In genomic region chr18:49492694-49493033, GRCh38 we compare ENCODE assay signal across 8 cellular contexts. TPM values are rescaled to one million over a fixed set of nuclear protein-coding genes. Genes with fewer than 3 reads are reported as not detected.
DNase-seq lines count a peak whose midpoint lies in the region; ATAC-seq and TF ChIP-seq lines count a peak whose summit lies in the region.

No MANE protein-coding gene starts in this region.

- H3K36me3 Mint-ChIP-seq in activated CD8-positive, alpha-beta memory T cell treated with anti-CD3 and anti-CD28 coated beads, Interleukin-2, amount 10 ng/mL, durations not matched to agents 7 days and 5 days, result peaks cover 45% of the 10 kb centered on the region
- peaks cover 49% of the 10 kb centered on the region for H3K36me3 Mint-ChIP-seq in effector memory CD8-positive, alpha-beta T cell (ENCODE audit: insufficient read depth)

- TF ChIP-seq CTCF in OCI-LY1 (IDR thresholded peaks at IDR 0.05; ENCODE audit: low read length) (no peak), psoas muscle (IDR thresholded peaks at IDR 0.05) (no peak)

- peak overlapping the region; percentile 99 for H3K4me3 ChIP-seq in OCI-LY1 (ENCODE audit: low read depth, low read length, poor library complexity, severe bottlenecking)
- peak overlapping the region; percentile 90 for H3K4me3 ChIP-seq in psoas muscle

- H2AFZ ChIP-seq in OCI-LY1 (ENCODE audit: low read length), result peak overlapping the region; percentile 97

- H3K4me1 Mint-ChIP-seq in activated CD8-positive, alpha-beta memory T cell treated with anti-CD3 and anti-CD28 coated beads, Interleukin-2, amount 10 ng/mL, durations not matched to agents 7 days and 5 days, result peaks cover 44% of the 10 kb centered on the region
- H3K4me1 Mint-ChIP-seq in effector memory CD8-positive, alpha-beta T cell (ENCODE audit: low read depth in 2 of 2), result peaks cover 24 to 29% of the 10 kb centered on the region in 2 donors

- peaks cover 54% of the 10 kb centered on the region for H3K4me1 ChIP-seq in OCI-LY1 (ENCODE audit: insufficient read depth, low read length, severe bottlenecking)
- peaks cover 24% of the 10 kb centered on the region for H3K4me1 ChIP-seq in psoas muscle

- no peaks in the 10 kb centered on the region for H3K9me2 ChIP-seq in OCI-LY1 (ENCODE audit: low read depth, low read length)

- intact Hi-C loops in psoas muscle (cut with DNase I), result loop anchor here in 1 of 2 donors (10.0 kb wide), 1 partner anchor 322 kb away; the partner anchor contains the start of gene ACAA2

- H3K27me3 ChIP-seq in OCI-LY1 (ENCODE audit: insufficient read depth, low read length) (no peaks in the 10 kb centered on the region), psoas muscle (ENCODE audit: insufficient read depth in 3 of 3, low read length in 2 of 3) (no peaks in the 10 kb centered on the region)

- H3K36me3 ChIP-seq in OCI-LY1 (ENCODE audit: insufficient read depth, low read length) (peaks cover 44% of the 10 kb centered on the region), psoas muscle (ENCODE audit: insufficient read depth in 1 of 2, low read depth in 1 of 2) (peaks cover 3 to 39% of the 10 kb centered on the region in 2 donors)

- no peaks in the 10 kb centered on the region for H4K20me1 ChIP-seq in OCI-LY1 (ENCODE audit: insufficient read depth, low read length)

- H3K4me3 Mint-ChIP-seq in activated CD8-positive, alpha-beta memory T cell treated with anti-CD3 and anti-CD28 coated beads, Interleukin-2, amount 10 ng/mL, durations not matched to agents 7 days and 5 days, result peak overlapping the region; percentile 94
- H3K4me3 Mint-ChIP-seq in effector memory CD8-positive, alpha-beta T cell, result peak overlapping the region; percentile 87 to 93

- H3K27me3 Mint-ChIP-seq in activated CD8-positive, alpha-beta memory T cell treated with anti-CD3 and anti-CD28 coated beads, Interleukin-2, amount 10 ng/mL, durations not matched to agents 7 days and 5 days, result peaks cover 5% of the 10 kb centered on the region
- H3K27me3 Mint-ChIP-seq in effector memory CD8-positive, alpha-beta T cell, result no peaks in the 10 kb centered on the region

- no peak overlapping the region for H3K27ac Mint-ChIP-seq in activated CD8-positive, alpha-beta memory T cell treated with anti-CD3 and anti-CD28 coated beads, Interleukin-2, amount 10 ng/mL, durations not matched to agents 7 days and 5 days
- peak overlapping the region; percentile 95 for H3K27ac Mint-ChIP-seq in effector memory CD8-positive, alpha-beta T cell

- H3F3A ChIP-seq in OCI-LY1 (ENCODE audit: insufficient read depth, low read length), result peaks cover 28% of the 10 kb centered on the region

- CTCF ChIA-PET in activated CD8-positive, alpha-beta memory T cell treated with anti-CD3 and anti-CD28 coated beads, Interleukin-2, amount 10 ng/mL, durations not matched to agents 7 days and 5 days (lab: Charles Lee), result interaction anchor here (1.5 kb wide), 1 partner anchor 864 kb away, joined by 3 read pairs; no protein-coding TSS in a partner anchor

- H3K27ac ChIP-seq in OCI-LY1 (ENCODE audit: low read depth, low read length, poor library complexity, severe bottlenecking), result peak overlapping the region; percentile 30
- H3K27ac ChIP-seq in psoas muscle, result peak overlapping the region; percentile 94

- peaks cover 16% of the 10 kb centered on the region for H3K79me2 ChIP-seq in OCI-LY1 (ENCODE audit: insufficient read depth, low read length)

- 57 to 61% (median 59%) methylated on average over 6 of the region's 6 CpGs for WGBS in psoas muscle, 3 donors

- no peaks in the 10 kb centered on the region for H3K9me3 ChIP-seq in OCI-LY1 (ENCODE audit: low read length)
- H3K9me3 ChIP-seq in psoas muscle, result no peaks in the 10 kb centered on the region

- no peak for DNase-seq in activated CD8-positive, alpha-beta memory T cell treated with anti-CD3 and anti-CD28 coated beads, Interleukin-2, amount 10 ng/mL, durations not matched to agents 7 days and 5 days
- DNase-seq in activated CD8-positive, alpha-beta memory T cell treated with anti-CD3 and anti-CD28 coated beads for 24 hours, result no peak
- DNase-seq in effector memory CD8-positive, alpha-beta T cell, result no peak
- DNase-seq in psoas muscle, result no peak
- DNase-seq in ureter (ENCODE audit: low spot score), result no peak
- DNase-seq in activated gamma-delta T cell (lab: John Stamatoyannopoulos, UW), result no peak
- DNase-seq in NCI-H2081 treated with DMSO at 0.1 percent for 48 hours (lab: John Stamatoyannopoulos, UW), result no peak

- H3K4me2 ChIP-seq in OCI-LY1 (ENCODE audit: low read length), result peak overlapping the region; percentile 53

- H3K9me3 Mint-ChIP-seq in activated CD8-positive, alpha-beta memory T cell treated with anti-CD3 and anti-CD28 coated beads, Interleukin-2, amount 10 ng/mL, durations not matched to agents 7 days and 5 days (ENCODE audit: low read depth), result no peaks in the 10 kb centered on the region
- no peaks in the 10 kb centered on the region for H3K9me3 Mint-ChIP-seq in effector memory CD8-positive, alpha-beta T cell

- ATAC-seq in activated CD8-positive, alpha-beta memory T cell treated with anti-CD3 and anti-CD28 coated beads, Interleukin-2, amount 10 ng/mL, durations not matched to agents 7 days and 5 days, result no peak
- ATAC-seq in effector memory CD8-positive, alpha-beta T cell (replicated peaks), result no peak
- no peak for ATAC-seq in psoas muscle

- peak overlapping the region; percentile 20; the same call in 1 of the 2 replicates for H3K9ac ChIP-seq in OCI-LY1 (ENCODE audit: low read length)

RNA-seq across cellular contexts. Expression of gene RPL17, which starts 0.4 kb away (rescaled TPM):
- 1,000 to 10,000 TPM; 1,233 to 1,399 TPM for total RNA-seq in activated CD8-positive, alpha-beta memory T cell treated with anti-CD3 and anti-CD28 coated beads, Interleukin-2, amount 10 ng/mL, durations not matched to agents 7 days and 5 days
- total RNA-seq in psoas muscle (100 to 1,000 TPM; 568 to 785 (median 731) TPM), ureter (1,759 TPM)
- polyA plus RNA-seq in psoas muscle, result 1,000 to 10,000 TPM; 1,219 to 2,835 (median 1,252) TPM

RNA-seq across cellular contexts. Expression of gene C18orf32, which starts 5.6 kb away (rescaled TPM):
- total RNA-seq in activated CD8-positive, alpha-beta memory T cell treated with anti-CD3 and anti-CD28 coated beads, Interleukin-2, amount 10 ng/mL, durations not matched to agents 7 days and 5 days, result 10 to 100 TPM; 15.2 to 22.3 TPM
- 10 to 100 TPM; 25.7 to 39.6 (median 27.4) TPM for total RNA-seq in psoas muscle
- polyA plus RNA-seq in psoas muscle, result 10 to 100 TPM; 42.9 to 75.9 (median 64.3) TPM
- 37.9 TPM for total RNA-seq in ureter

RNA-seq across cellular contexts. Expression of gene DYM, which starts 32.2 kb away (rescaled TPM):
- 10 to 100 TPM; 65.8 to 78.3 TPM for total RNA-seq in activated CD8-positive, alpha-beta memory T cell treated with anti-CD3 and anti-CD28 coated beads, Interleukin-2, amount 10 ng/mL, durations not matched to agents 7 days and 5 days
- total RNA-seq in psoas muscle, result 10 to 100 TPM; 59.6 to 79.2 (median 75.1) TPM
- polyA plus RNA-seq in psoas muscle, result 10 to 100 TPM; 24.1 to 71.0 (median 28.9) TPM
- 100 TPM for total RNA-seq in ureter
